ENCODE assay signal across 8 cellular contexts in genomic region chr4:9703391-9703790, GRCh38.
DNase-seq lines count a peak whose midpoint lies in the region; ATAC-seq and TF ChIP-seq lines count a peak whose summit lies in the region.

No MANE protein-coding gene starts in this region.

- H3K4me3 Mint-ChIP-seq in natural killer cell, result no peak overlapping the region
- H3K4me3 Mint-ChIP-seq in natural killer cell treated with Interleukin-12 subunit alpha and Interleukin-12 subunit beta and Interleukin-15 and Interleukin-18, amount 100 ng/mL, for 72 hours, result no peak overlapping the region
- H3K4me3 Mint-ChIP-seq in naive thymus-derived CD8-positive, alpha-beta T cell, result peak overlapping the region; percentile 4 to 58 (median 37)

- H3K27ac Mint-ChIP-seq in natural killer cell, result no peak overlapping the region
- H3K27ac Mint-ChIP-seq in natural killer cell treated with Interleukin-12 subunit alpha and Interleukin-12 subunit beta and Interleukin-15 and Interleukin-18, amount 100 ng/mL, for 72 hours, result no peak overlapping the region
- peak overlapping the region in 9 of 10 donors; percentile 9 to 89 (median 60) for H3K27ac Mint-ChIP-seq in naive thymus-derived CD8-positive, alpha-beta T cell

- H3K4me1 Mint-ChIP-seq in natural killer cell, result peaks cover 10 to 17% of the 10 kb centered on the region in 2 donors
- H3K4me1 Mint-ChIP-seq in natural killer cell treated with Interleukin-12 subunit alpha and Interleukin-12 subunit beta and Interleukin-15 and Interleukin-18, amount 100 ng/mL, for 72 hours (ENCODE audit: low read depth in 2 of 2), result peaks cover 8 to 15% of the 10 kb centered on the region in 2 donors
- H3K4me1 Mint-ChIP-seq in naive thymus-derived CD8-positive, alpha-beta T cell, result peaks cover 6 to 17% (median 13%) of the 10 kb centered on the region in 4 donors

- H3K9me3 Mint-ChIP-seq in natural killer cell, result no peaks in the 10 kb centered on the region
- no peaks in the 10 kb centered on the region for H3K9me3 Mint-ChIP-seq in natural killer cell treated with Interleukin-12 subunit alpha and Interleukin-12 subunit beta and Interleukin-15 and Interleukin-18, amount 100 ng/mL, for 72 hours
- H3K9me3 Mint-ChIP-seq in naive thymus-derived CD8-positive, alpha-beta T cell, result peaks cover 0 to 6% (median 0%) of the 10 kb centered on the region in 9 donors

- peak; percentile 56 for TF ChIP-seq CTCF in natural killer cell (IDR thresholded peaks at IDR 0.05)

- H3K36me3 Mint-ChIP-seq in natural killer cell, result no peaks in the 10 kb centered on the region
- no peaks in the 10 kb centered on the region for H3K36me3 Mint-ChIP-seq in natural killer cell treated with Interleukin-12 subunit alpha and Interleukin-12 subunit beta and Interleukin-15 and Interleukin-18, amount 100 ng/mL, for 72 hours
- no peaks in the 10 kb centered on the region for H3K36me3 Mint-ChIP-seq in naive thymus-derived CD8-positive, alpha-beta T cell

- intact Hi-C loops in natural killer cell (cut with micrococcal nuclease), result loop anchor here (10.0 kb wide), 1 partner anchor 311 kb away; no protein-coding TSS in a partner anchor

- peak in 2 of 3 donors; percentile 64 to 70 for ATAC-seq in natural killer cell
- ATAC-seq in natural killer cell treated with Interleukin-12 subunit alpha and Interleukin-12 subunit beta and Interleukin-15 and Interleukin-18, amount 100 ng/mL, for 72 hours, result no peak
- ATAC-seq in naive thymus-derived CD8-positive, alpha-beta T cell, result peak; percentile 41 to 75
- ATAC-seq in GM18498 (IDR thresholded peaks at IDR 0.05; ENCODE audit: unreplicated experiment), result no peak

- POLR2A ChIA-PET in naive thymus-derived CD8-positive, alpha-beta T cell (lab: Charles Lee), result no interaction called here

- peaks cover 0 to 3% of the 10 kb centered on the region in 2 donors for H3K27me3 Mint-ChIP-seq in natural killer cell (ENCODE audit: low read depth in 2 of 2)
- peaks cover 5 to 7% of the 10 kb centered on the region in 2 donors for H3K27me3 Mint-ChIP-seq in natural killer cell treated with Interleukin-12 subunit alpha and Interleukin-12 subunit beta and Interleukin-15 and Interleukin-18, amount 100 ng/mL, for 72 hours
- H3K27me3 Mint-ChIP-seq in naive thymus-derived CD8-positive, alpha-beta T cell, result peaks cover 0 to 2% (median 0%) of the 10 kb centered on the region in 5 donors

- peak; percentile 59 for DNase-seq in natural killer cell
- DNase-seq in natural killer cell treated with Interleukin-12 subunit alpha and Interleukin-12 subunit beta and Interleukin-15 and Interleukin-18, amount 100 ng/mL, for 72 hours (ENCODE audit: low spot score), result no peak
- DNase-seq in NCI-H2107 (lab: John Stamatoyannopoulos, UW), result peak; percentile 21
- DNase-seq in activated CD4-positive, alpha-beta T cell treated with anti-CD3 and anti-CD28 coated beads for 48 hours, result peak; percentile 82
- peak; percentile 45 for DNase-seq in effector CD4-positive, alpha-beta T cell
- DNase-seq in naive thymus-derived CD8-positive, alpha-beta T cell, result peak; percentile 45 to 81 (median 62)
- DNase-seq in superior temporal gyrus (ENCODE audit: extremely low spot score), result peak; percentile 63

Comparison
In these comparisons a context has a peak if more than half of its experiments do, and no peak if none do; other contexts are left out.
1. ATAC-seq: peak in natural killer cell (2 of 3) and naive thymus-derived CD8-positive, alpha-beta T cell (2 of 2); none in natural killer cell treated with Interleukin-12 subunit alpha and Interleukin-12 subunit beta and Interleukin-15 and Interleukin-18, amount 100 ng/mL, for 72 hours (0 of 2) and GM18498 (single experiment).
2. H3K27ac Mint-ChIP-seq: peak in naive thymus-derived CD8-positive, alpha-beta T cell (9 of 10); none in natural killer cell (0 of 2) and natural killer cell treated with Interleukin-12 subunit alpha and Interleukin-12 subunit beta and Interleukin-15 and Interleukin-18, amount 100 ng/mL, for 72 hours (0 of 2).
3. H3K4me3 Mint-ChIP-seq: peak in naive thymus-derived CD8-positive, alpha-beta T cell (10 of 10); none in natural killer cell (single experiment) and natural killer cell treated with Interleukin-12 subunit alpha and Interleukin-12 subunit beta and Interleukin-15 and Interleukin-18, amount 100 ng/mL, for 72 hours (single experiment).